ENCODE assay signal across 13 cellular contexts in the genomic region with DNA sequence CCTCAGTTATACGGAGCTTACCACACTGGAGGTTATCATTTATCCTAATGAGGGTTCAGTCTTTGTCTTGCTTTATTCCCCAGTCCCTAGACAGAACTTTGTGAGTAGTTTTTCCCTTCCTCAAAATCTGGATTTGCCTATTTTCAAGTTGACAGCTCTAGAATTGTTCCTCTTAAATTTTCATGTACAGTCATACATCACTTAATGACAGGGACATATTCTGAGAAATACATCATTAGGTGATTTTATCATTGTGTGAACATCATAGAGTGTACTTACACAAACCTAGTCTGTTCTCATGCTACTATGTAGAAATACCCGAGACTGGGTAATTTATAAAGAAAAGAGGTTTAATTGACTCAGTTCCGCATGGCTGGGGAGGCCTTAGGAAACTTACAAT. TPM values are rescaled to one million over a fixed set of nuclear protein-coding genes. Genes with fewer than 3 reads are reported as not detected.
DNase-seq lines count a peak whose midpoint lies in the region; ATAC-seq and TF ChIP-seq lines count a peak whose summit lies in the region.
"Had no signal": no experiment of that assay in that cellular context is flagged by ENCODE, and none has a peak within 500 bp of the region (broad histone marks: within the 10 kb centered on the region; RNA-seq: fewer than 3 reads in every experiment).

No MANE protein-coding gene starts in this region.

- H3K4me3 Mint-ChIP-seq in IgD-negative memory B cell: peak overlapping the region in 1 of 4 donors; percentile 73

- no peak overlapping the region for H3K4me2 ChIP-seq in MM.1S (ENCODE audit: low read depth, low read length)

- no peaks in the 10 kb centered on the region for H3K27me3 Mint-ChIP-seq in IgD-negative memory B cell

- H3K4me1 Mint-ChIP-seq in IgD-negative memory B cell: peaks cover 35 to 61% (median 57%) of the 10 kb centered on the region in 3 donors

- DNase-seq in CD1c-positive myeloid dendritic cell (ENCODE audit: extremely low spot score) (peak; percentile 17), ascending aorta (ENCODE audit: low spot score in 2 of 2) (no peak), NCI-H748 (lab: John Stamatoyannopoulos, UW; ENCODE audit: unreplicated experiment) (no peak), MM.1S (no peak), COLO829 (ENCODE audit: low spot score) (no peak)
- DNase-seq: DMS79 treated with DMSO at 0.1 percent for 48 hours, NCI-H2081, SHP77 had no signal

- H4K20me1 ChIP-seq in MM.1S (ENCODE audit: insufficient read depth, low read length): no peaks in the 10 kb centered on the region

- no peak overlapping the region for H3K4me3 ChIP-seq in ascending aorta
- H3K4me3 ChIP-seq in muscle layer of duodenum (ENCODE audit: low read depth in 1 of 2, low read length in 2 of 2): peak overlapping the region in 1 of 2 donors; percentile 5
- H3K4me3 ChIP-seq in MM.1S (ENCODE audit: low read length): no peak overlapping the region
- H3K4me3 ChIP-seq: gastroesophageal sphincter, prostate gland had no signal

- intact Hi-C loops in ascending aorta (cut with DNase I): no loop called here

- no peaks in the 10 kb centered on the region for H3K9me3 Mint-ChIP-seq in IgD-negative memory B cell

- no peaks in the 10 kb centered on the region for H3K9me2 ChIP-seq in MM.1S (replicated peaks; ENCODE audit: insufficient read depth, low read length)

- H3K9ac ChIP-seq in MM.1S (ENCODE audit: low read length): no peak overlapping the region

- H3K36me3 ChIP-seq in ascending aorta (peaks cover 23 to 50% of the 10 kb centered on the region in 2 donors), muscle layer of duodenum (ENCODE audit: control insufficient read depth in 1 of 2, insufficient read depth in 2 of 2, low read length in 2 of 2) (peaks cover 48 to 58% of the 10 kb centered on the region in 2 donors), MM.1S (replicated peaks; ENCODE audit: insufficient read depth, low read length) (no peaks in the 10 kb centered on the region)

- peak overlapping the region; percentile 4 to 69 (median 62) for H3K27ac Mint-ChIP-seq in IgD-negative memory B cell

- H2AFZ ChIP-seq in MM.1S (ENCODE audit: low read length): no peak overlapping the region

- TF ChIP-seq CTCF in ascending aorta (IDR thresholded peaks at IDR 0.05) (no peak), MM.1S (IDR thresholded peaks at IDR 0.05; ENCODE audit: low read length) (no peak)

- peaks cover 17% of the 10 kb centered on the region for H3K79me2 ChIP-seq in MM.1S (ENCODE audit: low read length)

- H3K4me1 ChIP-seq in ascending aorta (peaks cover 0 to 22% of the 10 kb centered on the region in 2 donors), muscle layer of duodenum (ENCODE audit: control insufficient read depth in 1 of 2, insufficient read depth in 2 of 2, low read length in 2 of 2) (peaks cover 7 to 22% of the 10 kb centered on the region in 2 donors), MM.1S (ENCODE audit: low read length) (0 out of 2 replicates have a peak, but pooled peaks cover 4% of the 10 kb centered on the region)
- H3K4me1 ChIP-seq: prostate gland had no signal

- H3K27me3 ChIP-seq in ascending aorta (no peaks in the 10 kb centered on the region), muscle layer of duodenum (ENCODE audit: low read depth, low read length) (no peaks in the 10 kb centered on the region), MM.1S (replicated peaks; ENCODE audit: insufficient read depth, low read length) (no peaks in the 10 kb centered on the region)
- H3K27me3 ChIP-seq: gastroesophageal sphincter had no signal

- H3K9me3 ChIP-seq in ascending aorta (no peaks in the 10 kb centered on the region), muscle layer of duodenum (ENCODE audit: control insufficient read depth in 1 of 2, low read length in 2 of 2) (no peaks in the 10 kb centered on the region), MM.1S (replicated peaks; ENCODE audit: insufficient read depth, low read length) (no peaks in the 10 kb centered on the region)
- H3K9me3 ChIP-seq: gastroesophageal sphincter, prostate gland had no signal

- H3K36me3 Mint-ChIP-seq in IgD-negative memory B cell: peaks cover 7% of the 10 kb centered on the region

- peaks cover 4% of the 10 kb centered on the region; the same call in 1 of the 2 replicates for H3F3A ChIP-seq in MM.1S (ENCODE audit: insufficient read depth, low read length)

- ATAC-seq in GM19328 (IDR thresholded peaks at IDR 0.05; ENCODE audit: unreplicated experiment): no peak
- ATAC-seq: gastroesophageal sphincter had no signal

- peak overlapping the region; percentile 2 to 14 for H3K27ac ChIP-seq in ascending aorta
- H3K27ac ChIP-seq in muscle layer of duodenum (ENCODE audit: low read length): peak overlapping the region; percentile 73
- no peak overlapping the region for H3K27ac ChIP-seq in MM.1S (ENCODE audit: low read length)

RNA-seq across cellular contexts. Expression of a gene that starts 3.1 kb away (rescaled TPM):
- polyA plus RNA-seq in IgD-negative memory B cell: 53.8 TPM
- 41.2 TPM for total RNA-seq in ascending aorta
